34 cellular contexts compared by ENCODE assay signal in genomic region chr4:68651932-68652331, GRCh38. TPM values are rescaled to one million over a fixed set of nuclear protein-coding genes. Genes with fewer than 3 reads are reported as not detected.
"Had no signal": no experiment of that assay in that cellular context is flagged by ENCODE, and none has a peak within 500 bp of the region (broad histone marks: within the 10 kb centered on the region; RNA-seq: fewer than 3 reads in every experiment).

No MANE protein-coding gene starts in this region.

- H3K27ac ChIP-seq: ascending aorta, brain microvascular endothelial cell, breast epithelium, cardiac muscle cell, VCaP had no signal

- ATAC-seq: activated CD8-positive, alpha-beta T cell treated with anti-CD3 and anti-CD28 coated beads for 36 hours; activated naive CD8-positive, alpha-beta T cell treated with anti-CD3 and anti-CD28 coated beads, Interleukin-2, amount 50 U/mL, for 24 hours had no signal

- H3K27me3 ChIP-seq: ascending aorta, brain microvascular endothelial cell, breast epithelium, cardiac muscle cell had no signal

- H3K36me3 ChIP-seq: ascending aorta, brain microvascular endothelial cell, breast epithelium, cardiac muscle cell had no signal

- H3K9me3 ChIP-seq: ascending aorta, breast epithelium had no signal

- DNase-seq: activated B cell treated with CpG ODN at 0.5 μM for 24 hours; activated CD4-positive, alpha-beta memory T cell treated with anti-CD3 and anti-CD28 coated beads for 36 hours; activated CD4-positive, alpha-beta T cell treated with anti-CD3 and anti-CD28 coated beads for 4 hours; activated CD4-positive, alpha-beta T cell treated with anti-CD3 and anti-CD28 coated beads, Interleukin-2, amount 10 ng/mL, durations not matched to agents 24 days and 14 days; activated CD4-positive, alpha-beta T cell treated with anti-CD3 and anti-CD28 coated beads, Interleukin-2, amount 50 U/mL, for 1 hour; activated CD4-positive, alpha-beta T cell treated with anti-CD3 and anti-CD28 coated beads, Interleukin-2, amount 50 U/mL, for 4 hours; activated CD4-positive, CD25-positive, alpha-beta regulatory T cell treated with anti-CD3 and anti-CD28 coated beads, Interleukin-2, amount 50 U/mL, for 72 hours; activated CD8-positive, alpha-beta memory T cell treated with anti-CD3 and anti-CD28 coated beads, Interleukin-2, amount 50 U/mL, for 4 hours; activated CD8-positive, alpha-beta T cell treated with anti-CD3 and anti-CD28 coated beads for 36 hours; activated effector memory CD4-positive, alpha-beta T cell treated with Interleukin-2 at 50 U/mL for 16 hours; activated gamma-delta T cell; activated naive CD4-positive, alpha-beta T cell treated with anti-CD3 and anti-CD28 coated beads, Interleukin-2, amount 10 ng/mL, durations not matched to agents 7 days and 5 days; activated naive CD4-positive, alpha-beta T cell treated with Interleukin-2 at 50 U/mL for 16 hours; activated naive CD8-positive, alpha-beta T cell treated with anti-CD3 and anti-CD28 coated beads, Interleukin-2, amount 10 ng/mL, durations not matched to agents 7 days and 5 days; activated naive CD8-positive, alpha-beta T cell treated with anti-CD3 and anti-CD28 coated beads, Interleukin-2, amount 50 U/mL, for 24 hours; activated T-cell treated with anti-CD3 and anti-CD28 coated beads for 4 hours; activated T-cell treated with anti-CD3 and anti-CD28 coated beads, Interleukin-2, amount 50 U/mL, for 24 hours; activated T-cell treated with anti-CD3 and anti-CD28 coated beads, Interleukin-2, amount 50 U/mL, for 48 hours; amygdala; anterior cingulate cortex; brain microvascular endothelial cell; caudate nucleus; cerebellar nuclear complex; T-helper 1 cell; T-helper 2 cell; T-helper 9 cell had no signal

- H3K4me3 ChIP-seq: ascending aorta, breast epithelium, cardiac muscle cell had no signal

- FAIRE-seq: TTC549 had no signal

- H3K4me1 ChIP-seq: ascending aorta, breast epithelium had no signal

RNA-seq across cellular contexts. Expression of gene UGT2B15, which starts 18.5 kb away (rescaled TPM):
- total RNA-seq: activated CD4-positive, alpha-beta memory T cell treated with anti-CD3 and anti-CD28 coated beads for 36 hours; activated CD4-positive, alpha-beta T cell treated with anti-CD3 and anti-CD28 coated beads, Interleukin-2, amount 10 ng/mL, durations not matched to agents 24 days and 14 days; activated CD8-positive, alpha-beta memory T cell treated with anti-CD3 and anti-CD28 coated beads for 36 hours; activated CD8-positive, alpha-beta T cell treated with anti-CD3 and anti-CD28 coated beads for 36 hours; activated naive CD8-positive, alpha-beta T cell treated with anti-CD3 and anti-CD28 coated beads, Interleukin-2, amount 10 ng/mL, durations not matched to agents 7 days and 5 days; activated T-helper 2 cell treated with anti-CD3 and anti-CD28 coated beads, Interferon-gamma antibody, Interleukin-2, Interleukin-4, amounts not matched to agents 10 μg/mL and 5 μg/mL and 100 μg/mL, durations not matched to agents 14 hours and 24 hours and 36 hours; cardiac muscle cell; chondrocyte had no signal
- polyA plus RNA-seq: cardiac muscle cell had no signal
